ENCODE assay signal across 1 cellular context in the genomic region with DNA sequence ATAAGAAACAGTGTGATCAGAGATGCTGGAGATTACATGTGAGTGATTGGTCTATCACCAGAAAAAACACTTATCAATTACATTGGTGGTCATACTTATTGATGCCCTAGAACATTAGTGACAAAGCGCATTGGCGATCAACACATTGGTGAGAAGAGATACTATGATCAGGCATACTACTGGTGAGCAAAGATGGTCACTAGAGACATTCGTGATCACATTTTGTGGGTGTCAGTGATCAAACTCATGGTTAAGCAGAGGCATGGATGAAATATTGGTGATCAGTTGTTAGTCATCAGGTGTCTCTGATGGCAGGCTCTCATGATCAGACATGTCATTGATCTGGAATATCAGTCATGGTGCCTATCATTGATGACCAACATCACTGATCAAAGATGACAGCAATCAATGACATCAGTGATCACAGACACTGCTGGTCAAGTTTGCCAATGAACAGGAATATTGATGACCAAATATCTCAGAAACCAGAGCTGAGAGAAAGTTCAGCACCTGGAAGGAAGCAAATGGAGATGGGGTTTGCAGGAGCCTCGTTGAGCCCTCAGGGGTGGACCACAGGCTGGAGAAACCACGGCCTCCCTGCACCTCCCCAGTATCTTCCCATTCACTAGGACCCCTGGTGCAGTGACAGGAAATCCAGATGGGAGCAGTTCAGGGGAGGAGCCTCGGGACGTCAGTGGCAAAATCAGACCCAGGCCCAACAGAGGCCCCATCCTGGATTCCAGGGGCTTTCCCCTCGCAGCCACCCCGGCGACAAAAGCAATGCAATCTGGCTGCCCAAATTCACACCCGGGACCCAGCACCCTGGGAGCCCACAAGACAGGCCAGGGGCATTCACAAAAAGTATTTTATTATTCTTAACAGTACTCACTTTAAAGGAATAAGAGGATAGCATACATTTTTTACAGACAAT.
TF ChIP-seq lines count a peak whose summit lies in the region.

No MANE protein-coding gene starts in this region.

TF ChIP-seq in K562, 482 proteins besides CTCF, POLR2A, EP300 and RAD21 (continued from another document and continues in another):
- TF ChIP-seq, protein P1, sequence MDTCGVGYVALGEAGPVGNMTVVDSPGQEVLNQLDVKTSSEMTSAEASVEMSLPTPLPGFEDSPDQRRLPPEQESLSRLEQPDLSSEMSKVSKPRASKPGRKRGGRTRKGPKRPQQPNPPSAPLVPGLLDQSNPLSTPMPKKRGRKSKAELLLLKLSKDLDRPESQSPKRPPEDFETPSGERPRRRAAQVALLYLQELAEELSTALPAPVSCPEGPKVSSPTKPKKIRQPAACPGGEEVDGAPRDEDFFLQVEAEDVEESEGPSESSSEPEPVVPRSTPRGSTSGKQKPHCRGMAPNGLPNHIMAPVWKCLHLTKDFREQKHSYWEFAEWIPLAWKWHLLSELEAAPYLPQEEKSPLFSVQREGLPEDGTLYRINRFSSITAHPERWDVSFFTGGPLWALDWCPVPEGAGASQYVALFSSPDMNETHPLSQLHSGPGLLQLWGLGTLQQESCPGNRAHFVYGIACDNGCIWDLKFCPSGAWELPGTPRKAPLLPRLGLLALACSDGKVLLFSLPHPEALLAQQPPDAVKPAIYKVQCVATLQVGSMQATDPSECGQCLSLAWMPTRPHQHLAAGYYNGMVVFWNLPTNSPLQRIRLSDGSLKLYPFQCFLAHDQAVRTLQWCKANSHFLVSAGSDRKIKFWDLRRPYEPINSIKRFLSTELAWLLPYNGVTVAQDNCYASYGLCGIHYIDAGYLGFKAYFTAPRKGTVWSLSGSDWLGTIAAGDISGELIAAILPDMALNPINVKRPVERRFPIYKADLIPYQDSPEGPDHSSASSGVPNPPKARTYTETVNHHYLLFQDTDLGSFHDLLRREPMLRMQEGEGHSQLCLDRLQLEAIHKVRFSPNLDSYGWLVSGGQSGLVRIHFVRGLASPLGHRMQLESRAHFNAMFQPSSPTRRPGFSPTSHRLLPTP (IDR thresholded peaks at IDR 0.05; ENCODE audit: borderline replicate concordance, extremely low read depth, insufficient read length) = no peak
- 0 out of 2 replicates have a peak, but pooled peaks have one; percentile 42 for TF ChIP-seq MYNN (IDR thresholded peaks at IDR 0.05)
- no peak for TF ChIP-seq MYNN (CRISPR knock-in tag; IDR thresholded peaks at IDR 0.05)
- no peak for TF ChIP-seq ZNF140 (CRISPR knock-in tag; IDR thresholded peaks at IDR 0.05)
- TF ChIP-seq ZNF695 (CRISPR knock-in tag; IDR thresholded peaks at IDR 0.05) = no peak
- no peak for TF ChIP-seq ZC3H4 (CRISPR knock-in tag; IDR thresholded peaks at IDR 0.05; ENCODE audit: borderline replicate concordance)
- no peak for TF ChIP-seq ZNF668 (CRISPR knock-in tag; IDR thresholded peaks at IDR 0.05)
- peak; percentile 78 for TF ChIP-seq SUPT5H (IDR thresholded peaks at IDR 0.05)
- no peak for TF ChIP-seq ZNF24 (IDR thresholded peaks at IDR 0.05)
- TF ChIP-seq PHTF2 (CRISPR knock-in tag; IDR thresholded peaks at IDR 0.05) = no peak
- no peak for TF ChIP-seq NFIX (CRISPR knock-in tag; IDR thresholded peaks at IDR 0.05; ENCODE audit: low read depth)
- no peak for TF ChIP-seq PHF8 (IDR thresholded peaks at IDR 0.05; ENCODE audit: borderline replicate concordance, low read length)
- no peak for TF ChIP-seq ADNP (tag; IDR thresholded peaks at IDR 0.05)
- no peak for TF ChIP-seq NCOA6 (IDR thresholded peaks at IDR 0.05)
- TF ChIP-seq, protein P2, sequence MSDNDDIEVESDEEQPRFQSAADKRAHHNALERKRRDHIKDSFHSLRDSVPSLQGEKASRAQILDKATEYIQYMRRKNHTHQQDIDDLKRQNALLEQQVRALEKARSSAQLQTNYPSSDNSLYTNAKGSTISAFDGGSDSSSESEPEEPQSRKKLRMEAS (CRISPR knock-in tag; IDR thresholded peaks at IDR 0.05) = no peak
- TF ChIP-seq POLR2H (tag; IDR thresholded peaks at IDR 0.05; ENCODE audit: low read depth) = 0 out of 2 replicates have a peak, but pooled peaks have one; percentile 49
- no peak for TF ChIP-seq RNF2 (IDR thresholded peaks at IDR 0.05)
- TF ChIP-seq, protein P3, sequence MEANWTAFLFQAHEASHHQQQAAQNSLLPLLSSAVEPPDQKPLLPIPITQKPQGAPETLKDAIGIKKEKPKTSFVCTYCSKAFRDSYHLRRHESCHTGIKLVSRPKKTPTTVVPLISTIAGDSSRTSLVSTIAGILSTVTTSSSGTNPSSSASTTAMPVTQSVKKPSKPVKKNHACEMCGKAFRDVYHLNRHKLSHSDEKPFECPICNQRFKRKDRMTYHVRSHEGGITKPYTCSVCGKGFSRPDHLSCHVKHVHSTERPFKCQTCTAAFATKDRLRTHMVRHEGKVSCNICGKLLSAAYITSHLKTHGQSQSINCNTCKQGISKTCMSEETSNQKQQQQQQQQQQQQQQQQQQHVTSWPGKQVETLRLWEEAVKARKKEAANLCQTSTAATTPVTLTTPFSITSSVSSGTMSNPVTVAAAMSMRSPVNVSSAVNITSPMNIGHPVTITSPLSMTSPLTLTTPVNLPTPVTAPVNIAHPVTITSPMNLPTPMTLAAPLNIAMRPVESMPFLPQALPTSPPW (CRISPR knock-in tag; IDR thresholded peaks at IDR 0.05) = no peak
- TF ChIP-seq ZNF197 (CRISPR knock-in tag; IDR thresholded peaks at IDR 0.05; ENCODE audit: low read depth) = no peak
- TF ChIP-seq KAT8 (IDR thresholded peaks at IDR 0.05; ENCODE audit: low read depth) = no peak
- TF ChIP-seq TAF1 (IDR thresholded peaks at IDR 0.05; ENCODE audit: control insufficient read depth, extremely low read depth, insufficient read depth, low read length, severe bottlenecking) = no peak
- TF ChIP-seq ERF (CRISPR knock-in tag; IDR thresholded peaks at IDR 0.05) = 0 out of 2 replicates have a peak, but pooled peaks have one; percentile 30
- TF ChIP-seq JUND (IDR thresholded peaks at IDR 0.05; ENCODE audit: borderline replicate concordance, low read depth, low read length) = no peak
- no peak for TF ChIP-seq JUND (tag; IDR thresholded peaks at IDR 0.05; ENCODE audit: borderline replicate concordance, low read depth, low read length)
- TF ChIP-seq NFXL1 (CRISPR knock-in tag; IDR thresholded peaks at IDR 0.05) = no peak
- TF ChIP-seq SAFB (IDR thresholded peaks at IDR 0.05; ENCODE audit: borderline replicate concordance, low read depth, low read length) = no peak
- TF ChIP-seq, protein P4, sequence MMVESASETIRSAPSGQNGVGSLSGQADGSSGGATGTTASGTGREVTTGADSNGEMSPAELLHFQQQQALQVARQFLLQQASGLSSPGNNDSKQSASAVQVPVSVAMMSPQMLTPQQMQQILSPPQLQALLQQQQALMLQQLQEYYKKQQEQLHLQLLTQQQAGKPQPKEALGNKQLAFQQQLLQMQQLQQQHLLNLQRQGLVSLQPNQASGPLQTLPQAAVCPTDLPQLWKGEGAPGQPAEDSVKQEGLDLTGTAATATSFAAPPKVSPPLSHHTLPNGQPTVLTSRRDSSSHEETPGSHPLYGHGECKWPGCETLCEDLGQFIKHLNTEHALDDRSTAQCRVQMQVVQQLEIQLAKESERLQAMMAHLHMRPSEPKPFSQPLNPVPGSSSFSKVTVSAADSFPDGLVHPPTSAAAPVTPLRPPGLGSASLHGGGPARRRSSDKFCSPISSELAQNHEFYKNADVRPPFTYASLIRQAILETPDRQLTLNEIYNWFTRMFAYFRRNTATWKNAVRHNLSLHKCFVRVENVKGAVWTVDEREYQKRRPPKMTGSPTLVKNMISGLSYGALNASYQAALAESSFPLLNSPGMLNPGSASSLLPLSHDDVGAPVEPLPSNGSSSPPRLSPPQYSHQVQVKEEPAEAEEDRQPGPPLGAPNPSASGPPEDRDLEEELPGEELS (CRISPR knock-in tag; IDR thresholded peaks at IDR 0.05; ENCODE audit: borderline replicate concordance) = no peak
- TF ChIP-seq TEAD4 (IDR thresholded peaks at IDR 0.05; ENCODE audit: low read length) = peak; percentile 18; the same call in 1 of the 2 replicates
- no peak for TF ChIP-seq TEAD4 (CRISPR knock-in tag; IDR thresholded peaks at IDR 0.05; ENCODE audit: borderline replicate concordance)
- no peak for TF ChIP-seq CEBPG (CRISPR knock-in tag; IDR thresholded peaks at IDR 0.05)
- TF ChIP-seq CEBPG (tag; conservative IDR thresholded peaks at IDR 0.05 in 1 of 2, IDR thresholded peaks at IDR 0.05 in 1 of 2) = 0 out of 4 replicates have a peak, but pooled peaks of 1 of the 2 experiments have one; percentile 2
- no peak for TF ChIP-seq HSF4 (CRISPR knock-in tag; IDR thresholded peaks at IDR 0.05; ENCODE audit: borderline replicate concordance)
- no peak for TF ChIP-seq ZNF124 (CRISPR knock-in tag; IDR thresholded peaks at IDR 0.05)
- no peak for TF ChIP-seq SNRNP70 (optimal IDR thresholded peaks at IDR 0.05; ENCODE audit: low read depth, low read length)
- TF ChIP-seq, protein P5, sequence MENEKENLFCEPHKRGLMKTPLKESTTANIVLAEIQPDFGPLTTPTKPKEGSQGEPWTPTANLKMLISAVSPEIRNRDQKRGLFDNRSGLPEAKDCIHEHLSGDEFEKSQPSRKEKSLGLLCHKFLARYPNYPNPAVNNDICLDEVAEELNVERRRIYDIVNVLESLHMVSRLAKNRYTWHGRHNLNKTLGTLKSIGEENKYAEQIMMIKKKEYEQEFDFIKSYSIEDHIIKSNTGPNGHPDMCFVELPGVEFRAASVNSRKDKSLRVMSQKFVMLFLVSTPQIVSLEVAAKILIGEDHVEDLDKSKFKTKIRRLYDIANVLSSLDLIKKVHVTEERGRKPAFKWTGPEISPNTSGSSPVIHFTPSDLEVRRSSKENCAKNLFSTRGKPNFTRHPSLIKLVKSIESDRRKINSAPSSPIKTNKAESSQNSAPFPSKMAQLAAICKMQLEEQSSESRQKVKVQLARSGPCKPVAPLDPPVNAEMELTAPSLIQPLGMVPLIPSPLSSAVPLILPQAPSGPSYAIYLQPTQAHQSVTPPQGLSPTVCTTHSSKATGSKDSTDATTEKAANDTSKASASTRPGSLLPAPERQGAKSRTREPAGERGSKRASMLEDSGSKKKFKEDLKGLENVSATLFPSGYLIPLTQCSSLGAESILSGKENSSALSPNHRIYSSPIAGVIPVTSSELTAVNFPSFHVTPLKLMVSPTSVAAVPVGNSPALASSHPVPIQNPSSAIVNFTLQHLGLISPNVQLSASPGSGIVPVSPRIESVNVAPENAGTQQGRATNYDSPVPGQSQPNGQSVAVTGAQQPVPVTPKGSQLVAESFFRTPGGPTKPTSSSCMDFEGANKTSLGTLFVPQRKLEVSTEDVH (IDR thresholded peaks at IDR 0.05; ENCODE audit: low read depth, partially characterized antibody) = peak; percentile 59
- TF ChIP-seq, protein P6, sequence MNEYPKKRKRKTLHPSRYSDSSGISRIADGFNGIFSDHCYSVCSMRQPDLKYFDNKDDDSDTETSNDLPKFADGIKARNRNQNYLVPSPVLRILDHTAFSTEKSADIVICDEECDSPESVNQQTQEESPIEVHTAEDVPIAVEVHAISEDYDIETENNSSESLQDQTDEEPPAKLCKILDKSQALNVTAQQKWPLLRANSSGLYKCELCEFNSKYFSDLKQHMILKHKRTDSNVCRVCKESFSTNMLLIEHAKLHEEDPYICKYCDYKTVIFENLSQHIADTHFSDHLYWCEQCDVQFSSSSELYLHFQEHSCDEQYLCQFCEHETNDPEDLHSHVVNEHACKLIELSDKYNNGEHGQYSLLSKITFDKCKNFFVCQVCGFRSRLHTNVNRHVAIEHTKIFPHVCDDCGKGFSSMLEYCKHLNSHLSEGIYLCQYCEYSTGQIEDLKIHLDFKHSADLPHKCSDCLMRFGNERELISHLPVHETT (CRISPR knock-in tag; conservative IDR thresholded peaks at IDR 0.05 in 1 of 2, IDR thresholded peaks at IDR 0.05 in 1 of 2) = no peak
- TF ChIP-seq, protein P7, sequence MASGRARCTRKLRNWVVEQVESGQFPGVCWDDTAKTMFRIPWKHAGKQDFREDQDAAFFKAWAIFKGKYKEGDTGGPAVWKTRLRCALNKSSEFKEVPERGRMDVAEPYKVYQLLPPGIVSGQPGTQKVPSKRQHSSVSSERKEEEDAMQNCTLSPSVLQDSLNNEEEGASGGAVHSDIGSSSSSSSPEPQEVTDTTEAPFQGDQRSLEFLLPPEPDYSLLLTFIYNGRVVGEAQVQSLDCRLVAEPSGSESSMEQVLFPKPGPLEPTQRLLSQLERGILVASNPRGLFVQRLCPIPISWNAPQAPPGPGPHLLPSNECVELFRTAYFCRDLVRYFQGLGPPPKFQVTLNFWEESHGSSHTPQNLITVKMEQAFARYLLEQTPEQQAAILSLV (tag; IDR thresholded peaks at IDR 0.05) = no peak
- no peak for TF ChIP-seq OTX1 (CRISPR knock-in tag; IDR thresholded peaks at IDR 0.05)
- TF ChIP-seq, protein P8, sequence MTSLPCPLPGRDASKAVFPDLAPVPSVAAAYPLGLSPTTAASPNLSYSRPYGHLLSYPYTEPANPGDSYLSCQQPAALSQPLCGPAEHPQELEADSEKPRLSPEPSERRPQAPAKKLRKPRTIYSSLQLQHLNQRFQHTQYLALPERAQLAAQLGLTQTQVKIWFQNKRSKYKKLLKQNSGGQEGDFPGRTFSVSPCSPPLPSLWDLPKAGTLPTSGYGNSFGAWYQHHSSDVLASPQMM (CRISPR knock-in tag; IDR thresholded peaks at IDR 0.05) = peak; percentile 68; the same call in 1 of the 2 replicates
- no peak for TF ChIP-seq TARDBP (IDR thresholded peaks at IDR 0.05)
- TF ChIP-seq THRAP3 (IDR thresholded peaks at IDR 0.05; ENCODE audit: borderline replicate concordance) = no peak
- TF ChIP-seq ZNF232 (CRISPR knock-in tag; IDR thresholded peaks at IDR 0.05) = no peak
- TF ChIP-seq HMGN3 (IDR thresholded peaks at IDR 0.05; ENCODE audit: borderline replicate concordance, extremely low read depth, insufficient read length, low read depth, low read length) = peak; percentile 15
